ENCODE assay signal across 8 cellular contexts in the genomic region with DNA sequence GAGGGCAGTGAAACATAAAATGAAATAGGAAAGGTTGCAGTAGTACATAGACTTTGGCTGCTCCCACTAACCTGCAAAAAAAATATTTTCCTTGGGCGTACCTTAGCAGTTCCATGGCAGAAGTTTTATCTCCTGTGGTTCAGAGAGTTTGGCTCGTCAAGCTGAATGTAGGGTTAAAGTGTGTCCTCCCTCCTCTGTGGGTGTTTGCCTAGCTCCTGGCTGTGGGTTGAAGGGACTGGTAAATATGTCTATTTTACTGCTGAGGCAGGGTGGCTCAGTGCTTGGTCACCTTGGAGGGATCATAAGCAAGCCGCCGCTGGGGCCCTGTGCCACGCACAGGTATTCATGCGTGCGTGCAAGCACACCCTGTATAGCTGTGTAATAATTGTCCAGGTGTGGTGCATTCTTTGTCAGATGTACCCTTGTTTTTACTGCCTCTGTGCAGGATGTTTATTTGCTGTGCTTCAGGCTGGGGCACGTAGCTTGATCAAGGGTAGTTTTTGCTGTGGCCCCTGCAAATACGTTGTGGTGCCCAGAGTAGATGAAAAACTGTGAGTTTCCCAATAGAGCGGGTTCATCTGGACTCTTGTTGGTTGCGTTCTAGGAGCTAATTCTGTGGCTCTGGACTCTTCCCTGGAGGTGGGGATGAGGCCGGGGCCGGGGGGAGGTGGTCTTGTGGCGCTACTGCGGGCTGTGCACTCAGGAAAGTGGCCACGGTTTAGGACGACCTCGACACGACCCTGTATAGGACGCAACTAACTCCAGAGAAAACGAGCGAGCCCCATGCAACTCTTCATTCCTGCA. TPM values are rescaled to one million over a fixed set of nuclear protein-coding genes. Genes with fewer than 3 reads are reported as not detected.
DNase-seq lines count a peak whose midpoint lies in the region; ATAC-seq and TF ChIP-seq lines count a peak whose summit lies in the region.

No MANE protein-coding gene starts in this region.

- no peak for TF ChIP-seq POLR2A in erythroblast (IDR thresholded peaks at IDR 0.05; ENCODE audit: low read length)

- peak overlapping the region; percentile 85 for H3K4me3 ChIP-seq in iPS-18c (ENCODE audit: insufficient read depth, low read depth, low read length)

- in situ Hi-C loops in G401 (cut with HindIII; ENCODE audit: low sequenced_read_pairs) = no loop called here

- peak; percentile 17 for ATAC-seq in HG03460 (IDR thresholded peaks at IDR 0.05; ENCODE audit: unreplicated experiment)
- ATAC-seq in stimulated activated memory B cell treated with anti-CD40 and anti-IgM and Interleukin-4, amounts not matched to agents 10 μg/mL and 1 μg/mL and 100 μg/mL, for 72 hours = peak; percentile 42

- H3K36me3 Mint-ChIP-seq in stimulated activated memory B cell treated with anti-CD40 and anti-IgM and Interleukin-4, amounts not matched to agents 10 μg/mL and 1 μg/mL and 100 μg/mL, for 72 hours = no peaks in the 10 kb centered on the region

- peak overlapping the region; percentile 89 for H3K27ac Mint-ChIP-seq in stimulated activated memory B cell treated with anti-CD40 and anti-IgM and Interleukin-4, amounts not matched to agents 10 μg/mL and 1 μg/mL and 100 μg/mL, for 72 hours

- peaks cover 68% of the 10 kb centered on the region for H3K4me1 Mint-ChIP-seq in stimulated activated memory B cell treated with anti-CD40 and anti-IgM and Interleukin-4, amounts not matched to agents 10 μg/mL and 1 μg/mL and 100 μg/mL, for 72 hours

- H3K9me3 ChIP-seq in iPS-18c (ENCODE audit: control insufficient read depth, insufficient read depth, low read length) = no peaks in the 10 kb centered on the region

- peaks cover 18% of the 10 kb centered on the region for H3K27me3 Mint-ChIP-seq in stimulated activated memory B cell treated with anti-CD40 and anti-IgM and Interleukin-4, amounts not matched to agents 10 μg/mL and 1 μg/mL and 100 μg/mL, for 72 hours

- H3K4me3 Mint-ChIP-seq in stimulated activated memory B cell treated with anti-CD40 and anti-IgM and Interleukin-4, amounts not matched to agents 10 μg/mL and 1 μg/mL and 100 μg/mL, for 72 hours = peak overlapping the region; percentile 71

- DNase-seq in G401 (ENCODE audit: low spot score) = peak; percentile 44
- DNase-seq in activated effector memory CD4-positive, alpha-beta T cell treated with Interleukin-2 at 50 U/mL for 16 hours = peak; percentile 53
- DNase-seq in kidney glomerular epithelial cell (lab: John Stamatoyannopoulos, UW) = no peak
- DNase-seq in GM20000 (ENCODE audit: low spot score) = no peak
- no peak for DNase-seq in erythroblast (lab: John Stamatoyannopoulos, UW)

- TF ChIP-seq CTCF in GM20000 (IDR thresholded peaks at IDR 0.05; ENCODE audit: extremely low read depth, missing control alignments) = no peak

- no peaks in the 10 kb centered on the region for H3K9me3 Mint-ChIP-seq in stimulated activated memory B cell treated with anti-CD40 and anti-IgM and Interleukin-4, amounts not matched to agents 10 μg/mL and 1 μg/mL and 100 μg/mL, for 72 hours

RNA-seq across cellular contexts. Expression of a gene that starts 0.7 kb away (rescaled TPM):
- total RNA-seq in G401 (2014; rRNA removed; shearing (Covaris generic)) = 0.14 TPM in 1 of 2 replicates, not detected in the other

Comparison
In these comparisons a context has a peak if more than half of its experiments do, and no peak if none do; other contexts are left out.
1. DNase-seq: peak in G401 (single experiment) and activated effector memory CD4-positive, alpha-beta T cell treated with Interleukin-2 at 50 U/mL for 16 hours (single experiment); none in kidney glomerular epithelial cell (single experiment), GM20000 (single experiment) and erythroblast (0 of 2).